In genomic region chr6:96505363-96505762, GRCh38 we compare ENCODE assay signal across 22 cellular contexts. TPM values are rescaled to one million over a fixed set of nuclear protein-coding genes. Genes with fewer than 3 reads are reported as not detected.
DNase-seq lines count a peak whose midpoint lies in the region; ATAC-seq and TF ChIP-seq lines count a peak whose summit lies in the region.
"Had no signal": no experiment of that assay in that cellular context is flagged by ENCODE, and none has a peak within 500 bp of the region (broad histone marks: within the 10 kb centered on the region; RNA-seq: fewer than 3 reads in every experiment).

No MANE protein-coding gene starts in this region.

- WGBS in upper lobe of left lung, 2 donors: 66 to 68% methylated on average over 2 of the region's 2 CpGs

- intact Hi-C loops in sciatic nerve (cut with DNase I): no loop called here

- H3K4me3 ChIP-seq in upper lobe of left lung: no peak overlapping the region
- H3K4me3 ChIP-seq: BLaER1, GM23338 had no signal

- TF ChIP-seq EP300 in Ishikawa (IDR thresholded peaks at IDR 0.05; ENCODE audit: borderline replicate concordance): no peak
- no peak for TF ChIP-seq EP300 in upper lobe of left lung (IDR thresholded peaks at IDR 0.05)

- ATAC-seq in sciatic nerve: no peak
- ATAC-seq in upper lobe of left lung (ENCODE audit: low FRiP score in 2 of 2): no peak
- ATAC-seq: CD8-positive, alpha-beta T cell; GM23338; HCT116 had no signal

- H3K9me3 ChIP-seq in upper lobe of left lung: peaks cover 2 to 12% (median 5%) of the 10 kb centered on the region in 4 donors
- H3K9me3 ChIP-seq: Caco-2 had no signal

- no peak overlapping the region for H3K27ac ChIP-seq in upper lobe of left lung
- H3K27ac ChIP-seq: 22Rv1, BLaER1, C4-2B had no signal

- no peak for TF ChIP-seq RAD21 in Ishikawa (IDR thresholded peaks at IDR 0.05; ENCODE audit: low read depth)

- no peaks in the 10 kb centered on the region for H3K27me3 ChIP-seq in upper lobe of left lung
- H3K27me3 ChIP-seq: BLaER1 had no signal

- TF ChIP-seq CTCF in upper lobe of left lung (IDR thresholded peaks at IDR 0.05): no peak

- DNase-seq in DMS 273 (lab: John Stamatoyannopoulos, UW; ENCODE audit: unreplicated experiment): peak; percentile 22
- no peak for DNase-seq in DMS 273 treated with DMSO at 0.1 percent for 48 hours (lab: John Stamatoyannopoulos, UW)
- peak; percentile 38 for DNase-seq in NCI-H69 (lab: John Stamatoyannopoulos, UW)
- no peak for DNase-seq in sciatic nerve (ENCODE audit: low spot score)
- no peak for DNase-seq in upper lobe of left lung
- DNase-seq: Caco-2; CD4-positive, CD25-positive, alpha-beta regulatory T cell; CD8-positive, alpha-beta T cell; DMS53; DMS79 treated with DMSO at 0.1 percent for 48 hours; GF-D8; H9 had no signal

- TF ChIP-seq POLR2A in upper lobe of left lung (IDR thresholded peaks at IDR 0.05): no peak

- no peaks in the 10 kb centered on the region for H3K36me3 ChIP-seq in upper lobe of left lung

- H3K4me1 ChIP-seq in upper lobe of left lung: no peaks in the 10 kb centered on the region
- H3K4me1 ChIP-seq: BLaER1, Caco-2 had no signal

TF ChIP-seq in Ishikawa, 13 proteins besides CTCF, POLR2A, EP300 and RAD21:
- peak; percentile 81 for TF ChIP-seq NFIC (IDR thresholded peaks at IDR 0.05)
- peak; percentile 59 for TF ChIP-seq TEAD4 (IDR thresholded peaks at IDR 0.05)
- TF ChIP-seq TCF12 (IDR thresholded peaks at IDR 0.05; ENCODE audit: low read depth): no peak

RNA-seq across cellular contexts. Expression of gene UFL1, which starts 16.2 kb away (rescaled TPM):
- total RNA-seq in sciatic nerve (32.1 TPM), upper lobe of left lung (10 to 100 TPM in 5 of 6 donors, 1 to 10 TPM in 1; 5.9 to 37.5 (median 17.7) TPM)

RNA-seq across cellular contexts. Expression of gene FHL5, which starts 57.6 kb away (rescaled TPM):
- 13.2 TPM for total RNA-seq in sciatic nerve
- total RNA-seq in upper lobe of left lung: 10 to 100 TPM; 10.5 to 25.8 (median 13.3) TPM
- total RNA-seq: B cell; Caco-2; CD4-positive, CD25-positive, alpha-beta regulatory T cell; CD8-positive, alpha-beta T cell; Daoy; G401; GM23338; H4; H9 had no signal

Comparison
In these comparisons a context has a peak if more than half of its experiments do, and no peak if none do; other contexts are left out.
1. DNase-seq: peak in DMS 273 (single experiment) and NCI-H69 (single experiment); none in DMS 273 treated with DMSO at 0.1 percent for 48 hours (single experiment), sciatic nerve (single experiment) and upper lobe of left lung (0 of 2).